Comparison of ENCODE assay signal across 10 cellular contexts in genomic region chr13:98143601-98144500, GRCh38. TPM values are rescaled to one million over a fixed set of nuclear protein-coding genes. Genes with fewer than 3 reads are reported as not detected.
DNase-seq lines count a peak whose midpoint lies in the region; ATAC-seq and TF ChIP-seq lines count a peak whose summit lies in the region.
"Had no signal": no experiment of that assay in that cellular context is flagged by ENCODE, and none has a peak within 500 bp of the region (broad histone marks: within the 10 kb centered on the region; RNA-seq: fewer than 3 reads in every experiment).

No MANE protein-coding gene starts in this region.

- no peak overlapping the region for H2AFZ ChIP-seq in neuron (ENCODE audit: low read depth, low read length)

- no peaks in the 10 kb centered on the region; the same call in 1 of the 2 replicates for H3K27me3 Mint-ChIP-seq in HFFc6 (ENCODE audit: insufficient read depth)
- H3K27me3 Mint-ChIP-seq in T-helper 17 cell: peaks cover 68% of the 10 kb centered on the region

- H3K4me1 ChIP-seq in neuron (ENCODE audit: insufficient read depth, low read length): peaks cover 44% of the 10 kb centered on the region

- H3K9me3 ChIP-seq in T-helper 17 cell (ENCODE audit: control insufficient read depth, low read length, poor library complexity, severe bottlenecking) (no peaks in the 10 kb centered on the region), neuron (ENCODE audit: low read length) (no peaks in the 10 kb centered on the region)

- H3K36me3 ChIP-seq in neuron (ENCODE audit: insufficient read depth, low read length): no peaks in the 10 kb centered on the region

- TF ChIP-seq CTCF in GM10266 (IDR thresholded peaks at IDR 0.05; ENCODE audit: control insufficient read depth, insufficient read depth, low read depth, missing control alignments): no peak
- TF ChIP-seq CTCF in HFFc6 (IDR thresholded peaks at IDR 0.05): no peak
- TF ChIP-seq CTCF in fibroblast of pulmonary artery (IDR thresholded peaks at IDR 0.05; ENCODE audit: low read length, missing control alignments): no peak

- ATAC-seq in T-helper 17 cell (no peak), GM21717 (IDR thresholded peaks at IDR 0.05; ENCODE audit: unreplicated experiment) (no peak)

- peak overlapping the region; percentile 98 for H3K4me3 Mint-ChIP-seq in HFFc6
- peak overlapping the region; percentile 78 for H3K4me3 Mint-ChIP-seq in T-helper 17 cell

- H3K27me3 ChIP-seq in neuron (ENCODE audit: insufficient read depth, low read length): peaks cover 8% of the 10 kb centered on the region

- H3K4me1 Mint-ChIP-seq in HFFc6 (ENCODE audit: low read depth) (peaks cover 44% of the 10 kb centered on the region), T-helper 17 cell (peaks cover 6% of the 10 kb centered on the region)

- H3K4me3 ChIP-seq in fibroblast of pulmonary artery (replicated peaks; ENCODE audit: low read depth, low read length) (peak overlapping the region; percentile 68), neuron (ENCODE audit: low read length) (peak overlapping the region; percentile 54)

- DNase-seq in GM10266 (ENCODE audit: extremely low spot score) (peak; percentile 28), HFFc6 (peak; percentile 23), T-helper 17 cell (no peak), fibroblast of pulmonary artery (ENCODE audit: low read depth) (peak; percentile 54), AML-193 (lab: John Stamatoyannopoulos, UW) (no peak)
- no peak for DNase-seq in stimulated activated CD4-positive, alpha-beta T cell treated with anti-CD3 and anti-CD28 coated beads, Interleukin-1b, Interleukin-23, amount 100 ng/mL, for 48 hours

- H3K9me3 Mint-ChIP-seq in HFFc6: no peaks in the 10 kb centered on the region

- H3K27ac Mint-ChIP-seq in HFFc6 (peak overlapping the region; percentile 88), T-helper 17 cell (no peak overlapping the region)

- H3K36me3 Mint-ChIP-seq in HFFc6 (ENCODE audit: low read depth): peaks cover 8% of the 10 kb centered on the region
- H3K36me3 Mint-ChIP-seq in T-helper 17 cell (ENCODE audit: low read depth): no peaks in the 10 kb centered on the region

RNA-seq across cellular contexts. Expression of gene FARP1, which starts 1.0 kb away (rescaled TPM):
- 100 to 1,000 TPM; 140 to 181 (median 150) TPM for total RNA-seq in HFFc6 (2021; fragmentation: NEBNext Ultra II Directional; extraction: Animal tissue kit (Norgen Biotek cat#: 25700))
- under 1 TPM; 0.76 to 0.87 TPM for total RNA-seq in T-helper 17 cell

RNA-seq across cellular contexts. Expression of gene RNF113B, which starts 33.2 kb away (rescaled TPM):
- total RNA-seq in HFFc6 (2021; fragmentation: NEBNext Ultra II Directional; extraction: Animal tissue kit (Norgen Biotek cat#: 25700)): not detected
- total RNA-seq in T-helper 17 cell: not detected
- total RNA-seq: activated CD8-positive, alpha-beta memory T cell treated with anti-CD3 and anti-CD28 coated beads for 36 hours; subcutaneous adipose tissue had no signal

Comparison
In these comparisons a context has a peak if more than half of its experiments do, and no peak if none do; other contexts are left out.
1. DNase-seq: peak in GM10266 (single experiment), HFFc6 (single experiment) and fibroblast of pulmonary artery (single experiment); none in T-helper 17 cell (0 of 3), stimulated activated CD4-positive, alpha-beta T cell treated with anti-CD3 and anti-CD28 coated beads, Interleukin-1b, Interleukin-23, amount 100 ng/mL, for 48 hours (single experiment) and AML-193 (0 of 2).
2. RNA of gene FARP1, which starts 1.0 kb away (total RNA-seq): 140 to 181 TPM in HFFc6; 0.76 to 0.87 TPM in T-helper 17 cell; every median in the first group is over 10 times any median in the second.